Comparison of ENCODE assay signal across 20 cellular contexts in the genomic region with DNA sequence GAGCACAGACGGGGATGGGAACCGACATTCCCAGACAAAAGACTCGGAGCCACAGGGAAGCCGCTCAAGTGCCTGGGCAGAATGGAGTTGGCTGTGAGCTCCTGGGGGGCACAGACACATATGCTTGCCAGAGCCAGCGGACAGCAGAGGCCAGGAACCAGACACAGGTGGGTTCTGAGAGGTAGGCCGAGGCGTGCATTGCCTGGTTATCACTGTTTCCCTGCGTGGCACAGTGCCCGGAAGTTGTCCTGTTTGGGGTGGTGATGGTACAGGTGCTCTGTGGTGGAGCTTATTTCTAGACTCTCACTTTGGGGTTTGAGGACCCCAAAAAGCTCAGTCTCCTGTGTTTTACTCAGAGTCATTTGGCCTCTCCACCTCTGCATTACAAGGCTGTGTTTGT. TPM values are rescaled to one million over a fixed set of nuclear protein-coding genes. Genes with fewer than 3 reads are reported as not detected.
A peak's percentile ranks its signal among the peaks of the same experiment; 100 is the strongest.
DNase-seq lines count a peak whose midpoint lies in the region; ATAC-seq, FAIRE-seq and TF ChIP-seq lines count a peak whose summit lies in the region.
"Had no signal": no experiment of that assay in that cellular context is flagged by ENCODE, and none has a peak within 500 bp of the region (broad histone marks: within the 10 kb centered on the region; RNA-seq: fewer than 3 reads in every experiment).

No MANE protein-coding gene starts in this region.

- 80% methylated on average over 9 of the region's 9 CpGs; no CpG with 5 or more reads in 1 of the 2 experiments for WGBS in H1 (ENCODE audit: extremely low coverage in 1 of 2, insufficient coverage in 1 of 2, insufficient read length in 1 of 2, insufficient replicate concordance in 2 of 2, low coverage in 1 of 2, low lambda C conversion rate in 2 of 2, missing lambda C conversion rate in 1 of 2), 2 experiments
- 70 to 86% methylated on average over 8 to 9 of the region's 9 CpGs for WGBS in testis, 2 donors

- H2BK5ac ChIP-seq in H1 (ENCODE audit: low read depth, low read length) = no peak overlapping the region

- TF ChIP-seq CTCF in DOHH2 (IDR thresholded peaks at IDR 0.05; ENCODE audit: low read depth, low read length, poor library complexity, severe bottlenecking) = no peak
- TF ChIP-seq CTCF in H1 (IDR thresholded peaks at IDR 0.05; ENCODE audit: control extremely low read depth in 1 of 3, insufficient read depth in 1 of 3, low read depth in 1 of 3, low read length in 3 of 3) = no peak
- no peak for TF ChIP-seq CTCF in gastrocnemius medialis (IDR thresholded peaks at IDR 0.05 in 4 of 5, conservative IDR thresholded peaks at IDR 0.05 in 1 of 5)
- no peak for TF ChIP-seq CTCF in testis (IDR thresholded peaks at IDR 0.05)

- no peaks in the 10 kb centered on the region for H3K27me3 ChIP-seq in DOHH2 (ENCODE audit: control insufficient read depth, low read length)
- peaks cover 0 to 6% (median 2%) of the 10 kb centered on the region in 4 experiments; a peak in 3 of 7 replicates for H3K27me3 ChIP-seq in H1 (replicated peaks in 1 of 4; ENCODE audit: control insufficient read depth in 3 of 4, extremely low read depth in 1 of 4, insufficient read depth in 3 of 4, low read length in 3 of 4)
- no peaks in the 10 kb centered on the region for H3K27me3 ChIP-seq in gastrocnemius medialis
- no peaks in the 10 kb centered on the region for H3K27me3 ChIP-seq in testis
- H3K27me3 ChIP-seq: SJCRH30 had no signal

- H2BK15ac ChIP-seq in H1 (ENCODE audit: low read length) = 0 out of 2 replicates have a peak overlapping the region, but pooled peaks have one; percentile 40

- no peak overlapping the region for H3K9ac ChIP-seq in H1 (replicated peaks in 1 of 4; ENCODE audit: extremely low read depth in 1 of 4, low read depth in 3 of 4, low read length in 3 of 4)

- DNase-seq in NCI-H345 (lab: John Stamatoyannopoulos, UW) = peak; percentile 33
- DNase-seq in H1 (ENCODE audit: low read depth in 1 of 2, low spot score in 2 of 2) = no peak
- DNase-seq in gastrocnemius medialis = no peak
- no peak for DNase-seq in NCI-H1417 (lab: John Stamatoyannopoulos, UW)
- DNase-seq in testis = no peak
- DNase-seq: activated CD8-positive, alpha-beta memory T cell treated with anti-CD3 and anti-CD28 coated beads, Interleukin-2, amount 50 U/mL, for 48 hours; Caco-2; effector memory CD8-positive, alpha-beta T cell; NCI-H1694 treated with DMSO at 0.1 percent for 48 hours; NCI-H446 treated with DMSO at 0.1 percent for 48 hours; SJCRH30 had no signal

- H3K9me3 ChIP-seq in DOHH2 (ENCODE audit: control insufficient read depth, insufficient read depth, low read length) = no peaks in the 10 kb centered on the region
- H3K9me3 ChIP-seq in H1 (ENCODE audit: insufficient read depth in 2 of 2, low read depth in 1 of 2, low read length in 1 of 2) = no peaks in the 10 kb centered on the region
- no peaks in the 10 kb centered on the region for H3K9me3 ChIP-seq in gastrocnemius medialis
- H3K9me3 ChIP-seq in testis = no peaks in the 10 kb centered on the region
- H3K9me3 ChIP-seq: Caco-2, SJCRH30 had no signal

- H4K8ac ChIP-seq in H1 (ENCODE audit: extremely low read depth, insufficient read depth, low read length) = no peak overlapping the region

- CTCF ChIA-PET in H1 (lab: Charles Lee; ENCODE audit: partially characterized antibody) = interaction anchor here (0.7 to 43.0 kb wide), 8 partner anchors 9 to 216 kb away, joined by 4 to 908 read pairs (median 8); no protein-coding TSS in a partner anchor

- H4K5ac ChIP-seq in H1 (ENCODE audit: insufficient read length, low read depth, low read length) = no peak overlapping the region

- peak overlapping the region; percentile 88 for H3K4me3 ChIP-seq in DOHH2 (ENCODE audit: low read length)
- no peak overlapping the region for H3K4me3 ChIP-seq in H1 (ENCODE audit: extremely low read depth in 1 of 4, insufficient read depth in 2 of 4, low read depth in 3 of 4, low read length in 4 of 4)
- no peak overlapping the region for H3K4me3 ChIP-seq in gastrocnemius medialis
- H3K4me3 ChIP-seq in testis = no peak overlapping the region
- H3K4me3 ChIP-seq: cardiac muscle cell, SJCRH30 had no signal

- ATAC-seq in gastrocnemius medialis (no peak), GM18909 (IDR thresholded peaks at IDR 0.05; ENCODE audit: poor library complexity, unreplicated experiment) (no peak), GM21529 (IDR thresholded peaks at IDR 0.05; ENCODE audit: unreplicated experiment) (no peak)

- no peak for TF ChIP-seq RAD21 in H1 (IDR thresholded peaks at IDR 0.05 in 1 of 2, conservative IDR thresholded peaks at IDR 0.05 in 1 of 2; ENCODE audit: low read depth in 2 of 2, low read length in 2 of 2)

- no peak overlapping the region; the same call in 1 of the 2 replicates for H3K18ac ChIP-seq in H1 (ENCODE audit: extremely low read depth, low read length)

- TF ChIP-seq POLR2A in H1 (IDR thresholded peaks at IDR 0.05; ENCODE audit: control extremely low read depth in 1 of 2, low read depth in 2 of 2, low read length in 2 of 2) (no peak), gastrocnemius medialis (IDR thresholded peaks at IDR 0.05) (no peak), testis (IDR thresholded peaks at IDR 0.05) (no peak)

- POLR2A ChIA-PET in H1 (lab: Charles Lee; ENCODE audit: partially characterized antibody) = no interaction called here

- peak overlapping the region; percentile 55; the same call in 1 of the 2 replicates for H2BK12ac ChIP-seq in H1 (ENCODE audit: low read depth, low read length)

- H3K4me2 ChIP-seq in DOHH2 (ENCODE audit: low read length) = peak overlapping the region; percentile 97
- no peak overlapping the region; a peak in 2 of 4 replicates for H3K4me2 ChIP-seq in H1 (ENCODE audit: insufficient read depth in 1 of 2, low read depth in 2 of 2, low read length in 2 of 2)

- H3K79me2 ChIP-seq in DOHH2 (ENCODE audit: control insufficient read depth, low read length) = peaks cover 67% of the 10 kb centered on the region
- H3K79me2 ChIP-seq in H1 (ENCODE audit: control insufficient read depth in 1 of 2, insufficient read depth in 2 of 2, low read length in 2 of 2) = peaks cover 0 to 25% of the 10 kb centered on the region in 2 experiments; a peak in 3 of 4 replicates

- peaks cover 4% of the 10 kb centered on the region for H3K79me1 ChIP-seq in H1 (ENCODE audit: low read depth, low read length)

- no peak for FAIRE-seq in H1 (lab: Jason Lieb, UNC)
- FAIRE-seq: G401.6, H54 had no signal

- H3K23ac ChIP-seq in H1 (ENCODE audit: insufficient read length) = no peak overlapping the region

- H3K23me2 ChIP-seq in H1 (ENCODE audit: low read depth, low read length) = peaks cover 17% of the 10 kb centered on the region; the same call in 1 of the 2 replicates

- peaks cover 55% of the 10 kb centered on the region for H3K36me3 ChIP-seq in DOHH2 (ENCODE audit: control insufficient read depth, low read length)
- peaks cover 0 to 2% (median 0%) of the 10 kb centered on the region in 4 experiments; a peak in 1 of 8 replicates for H3K36me3 ChIP-seq in H1 (ENCODE audit: control insufficient read depth in 2 of 4, insufficient read depth in 4 of 4, low read length in 3 of 4)
- H3K36me3 ChIP-seq in gastrocnemius medialis = no peaks in the 10 kb centered on the region
- no peaks in the 10 kb centered on the region for H3K36me3 ChIP-seq in testis (ENCODE audit: low read depth, missing control alignments)
- H3K36me3 ChIP-seq: cardiac muscle cell, SJCRH30 had no signal

- no peak overlapping the region for H3K4ac ChIP-seq in H1 (replicated peaks; ENCODE audit: insufficient read length, low read depth, low read length)

- H3K4me1 ChIP-seq in DOHH2 (ENCODE audit: control insufficient read depth, low read length) = peaks cover 48% of the 10 kb centered on the region
- H3K4me1 ChIP-seq in H1 (replicated peaks in 1 of 4; ENCODE audit: control insufficient read depth in 3 of 4, insufficient read depth in 4 of 4, low read length in 3 of 4) = peaks cover 9 to 22% (median 18%) of the 10 kb centered on the region in 4 experiments
- peaks cover 54 to 61% of the 10 kb centered on the region in 2 donors for H3K4me1 ChIP-seq in gastrocnemius medialis
- peaks cover 52% of the 10 kb centered on the region for H3K4me1 ChIP-seq in testis

- H3K27ac ChIP-seq in DOHH2 (ENCODE audit: low read depth, low read length) = peak overlapping the region; percentile 77
- H3K27ac ChIP-seq in H1 (ENCODE audit: low read depth, low read length) = no peak overlapping the region
- H3K27ac ChIP-seq in gastrocnemius medialis = peak overlapping the region; percentile 10 to 78 (median 68)
- no peak overlapping the region for H3K27ac ChIP-seq in testis
- H3K27ac ChIP-seq: SJCRH30 had no signal

- H2BK120ac ChIP-seq in H1 (replicated peaks; ENCODE audit: low read depth, low read length) = no peak overlapping the region

- H2AK5ac ChIP-seq in H1 (ENCODE audit: low read depth, low read length) = no peak overlapping the region

- in situ Hi-C loops in gastrocnemius medialis (cut with MboI; ENCODE audit: low sequenced_read_pairs in 4 of 4) = no loop called here

- no peak overlapping the region for H3K56ac ChIP-seq in H1 (replicated peaks; ENCODE audit: insufficient read length, low read depth, low read length)

- H4K91ac ChIP-seq in H1 (replicated peaks; ENCODE audit: insufficient read length, low read length) = no peak overlapping the region

- no peak overlapping the region for H2BK20ac ChIP-seq in H1 (ENCODE audit: low read length)

- intact Hi-C loops in gastrocnemius medialis (cut with DNase I; ENCODE audit: low total_unique reads) = loop anchor here (5.0 kb wide), 1 partner anchor 79 kb away; a partner anchor contains a TSS
- intact Hi-C loops in testis (cut with DNase I; ENCODE audit: low total_unique reads) = no loop called here

- TF ChIP-seq EP300 in H1 (IDR thresholded peaks at IDR 0.05; ENCODE audit: borderline replicate concordance in 1 of 2, low read depth in 2 of 2, low read length in 2 of 2) = no peak

- H4K20me1 ChIP-seq in DOHH2 (ENCODE audit: control insufficient read depth, insufficient read depth, low read depth, low read length) (peaks cover 9% of the 10 kb centered on the region; the same call in 1 of the 2 replicates), H1 (replicated peaks in 1 of 2; ENCODE audit: control insufficient read depth in 1 of 2, insufficient read depth in 2 of 2, low read length in 2 of 2) (peaks cover 0 to 7% of the 10 kb centered on the region in 2 experiments)

- no peak overlapping the region for H2AFZ ChIP-seq in H1 (ENCODE audit: low read length)

- H3K9me2 ChIP-seq in DOHH2 (replicated peaks; ENCODE audit: control insufficient read depth, low read length) = no peaks in the 10 kb centered on the region

- peaks cover 13% of the 10 kb centered on the region for H3F3A ChIP-seq in DOHH2 (ENCODE audit: control insufficient read depth, insufficient read depth)

- H3K14ac ChIP-seq in H1 (ENCODE audit: insufficient read length) = no peak overlapping the region

RNA-seq across cellular contexts. Expression of a gene that starts 2.5 kb away (rescaled TPM):
- 31.8 and 32.8 TPM in 2 replicates for total RNA-seq in H1 (2021; fragmentation: NEBNext Ultra II Directional; extraction: Animal tissue kit (Norgen Biotek cat#: 25700))
- polyA plus RNA-seq in H1 (2011; rRNA removed) (13.3 and 23.2 TPM in 2 replicates), testis (ENCODE audit: insufficient read depth, low read depth, low replicate concordance) (6.3 TPM)
- polyA plus RNA-seq in H1 (2011; cell fraction: cytosol; rRNA removed) = 20.2 TPM
- polyA plus RNA-seq in H1 (2011; cell fraction: nucleus; rRNA removed) = 40.0 TPM
- polyA plus RNA-seq in H1 (2012, experiment 1 of 2) = 16.7 to 24.5 TPM (median 21.7 TPM) in 4 replicates
- polyA plus RNA-seq in H1 (2012, experiment 2 of 2) = 17.2 TPM
- 14.7 TPM for polyA plus RNA-seq in H1 (2013, experiment 1 of 2)
- polyA plus RNA-seq in H1 (2013, experiment 2 of 2) = 15.6 TPM
- polyA minus RNA-seq in H1 (2011; rRNA and poly(A)+ RNA removed) = 15.4 and 21.3 TPM in 2 replicates
- 16.5 TPM for polyA minus RNA-seq in H1 (2011; cell fraction: cytosol; rRNA and poly(A)+ RNA removed)
- polyA minus RNA-seq in H1 (2011; cell fraction: nucleus; rRNA and poly(A)+ RNA removed) = 13.8 TPM
- total RNA-seq in gastrocnemius medialis (1 to 10 TPM; 1.4 to 4.1 (median 2.3) TPM), testis (10 to 100 TPM in 1 of 2 donors, 1 to 10 TPM in 1; 8.3 to 13.3 TPM)

RNA-seq across cellular contexts. Expression of a gene that starts 39.6 kb away (rescaled TPM):
- 6.3 and 7.3 TPM in 2 replicates for total RNA-seq in H1 (2021; fragmentation: NEBNext Ultra II Directional; extraction: Animal tissue kit (Norgen Biotek cat#: 25700))
- polyA plus RNA-seq in H1 (2011; rRNA removed) (2.0 and 5.0 TPM in 2 replicates), testis (ENCODE audit: insufficient read depth, low read depth, low replicate concordance) (5.2 TPM)
- polyA plus RNA-seq in H1 (2011; cell fraction: cytosol; rRNA removed) = 4.8 TPM
- 3.7 TPM for polyA plus RNA-seq in H1 (2011; cell fraction: nucleus; rRNA removed)
- 2.3 to 2.6 TPM (median 2.5 TPM) in 4 replicates for polyA plus RNA-seq in H1 (2012, experiment 1 of 2)
- 2.1 TPM for polyA plus RNA-seq in H1 (2012, experiment 2 of 2)
- 25.4 TPM for polyA plus RNA-seq in H1 (2013, experiment 1 of 2)
- polyA plus RNA-seq in H1 (2013, experiment 2 of 2) = 29.4 TPM
- 2.7 and 6.4 TPM in 2 replicates for polyA minus RNA-seq in H1 (2011; rRNA and poly(A)+ RNA removed)
- polyA minus RNA-seq in H1 (2011; cell fraction: cytosol; rRNA and poly(A)+ RNA removed) = 2.6 TPM
- polyA minus RNA-seq in H1 (2011; cell fraction: nucleus; rRNA and poly(A)+ RNA removed) = 1.2 TPM
- total RNA-seq in gastrocnemius medialis (not detected), testis (1 to 10 TPM in 1 of 2 donors, under 1 TPM in 1; 0.43 to 3.0 TPM)
- total RNA-seq: HT-29; liver; naive thymus-derived CD4-positive, alpha-beta T cell; SJCRH30 had no signal
- polyA plus RNA-seq: liver; naive thymus-derived CD4-positive, alpha-beta T cell had no signal

Comparison
In these comparisons a context has a peak if more than half of its experiments do, and no peak if none do; other contexts are left out.
1. H3K27ac ChIP-seq: peak in DOHH2 (single experiment) and gastrocnemius medialis (4 of 4); none in H1 (single experiment) and testis (0 of 2).